In genomic region chr18:3461704-3462103, GRCh38 we compare ENCODE assay signal across 1 cellular context.
TF ChIP-seq lines count a peak whose summit lies in the region.

No MANE protein-coding gene starts in this region.

TF ChIP-seq in HCT116, 20 proteins besides CTCF, POLR2A, EP300 and RAD21 (continued from another document):
- TF ChIP-seq EGR1 (IDR thresholded peaks at IDR 0.05; ENCODE audit: low read depth) (no peak), CEBPB (IDR thresholded peaks at IDR 0.05; ENCODE audit: low read depth) (no peak), POLR2AphosphoS5 (IDR thresholded peaks at IDR 0.05; ENCODE audit: low read depth, low read length) (no peak), FOSL1 (IDR thresholded peaks at IDR 0.05; ENCODE audit: low read depth) (no peak), ATF3 (IDR thresholded peaks at IDR 0.05) (no peak), TCF7L2 (IDR thresholded peaks at IDR 0.05; ENCODE audit: borderline replicate concordance, extremely low read depth, insufficient read depth, insufficient read length) (no peak), SIN3A (IDR thresholded peaks at IDR 0.05; ENCODE audit: low read depth) (no peak), JUND (IDR thresholded peaks at IDR 0.05) (no peak)
